Comparison of ENCODE assay signal across 17 cellular contexts in genomic region chr6:163789199-163789810, GRCh38.
"Had no signal": no experiment of that assay in that cellular context is flagged by ENCODE, and none has a peak within 500 bp of the region (broad histone marks: within the 10 kb centered on the region; RNA-seq: fewer than 3 reads in every experiment).

No MANE protein-coding gene starts in this region.

- DNase-seq: activated CD4-positive, alpha-beta memory T cell treated with anti-CD3 and anti-CD28 coated beads, Interleukin-2, amount 10 ng/mL, durations not matched to agents 7 days and 5 days; activated CD4-positive, alpha-beta T cell treated with anti-CD3 and anti-CD28 coated beads for 36 hours; activated CD8-positive, alpha-beta memory T cell treated with anti-CD3 and anti-CD28 coated beads, Interleukin-2, amount 10 ng/mL, durations not matched to agents 7 days and 5 days; effector memory CD8-positive, alpha-beta T cell; esophagus squamous epithelium; left ventricle myocardium superior; naive B cell; sigmoid colon; stimulated activated CD4-positive, alpha-beta T cell treated with anti-CD3 and anti-CD28 coated beads, Interleukin-1b, Interleukin-23, amount 100 ng/mL, for 48 hours; T-helper 2 cell; transverse colon had no signal

- H3K9me3 Mint-ChIP-seq: activated CD4-positive, alpha-beta memory T cell treated with anti-CD3 and anti-CD28 coated beads, Interleukin-2, amount 10 ng/mL, durations not matched to agents 7 days and 5 days; effector memory CD8-positive, alpha-beta T cell; naive B cell; stimulated activated naive CD8-positive, alpha-beta T cell treated with anti-CD3 and anti-CD28 coated beads, Interleukin-15, Interleukin-2, amounts not matched to agents 100 ng/mL and 50 ng/mL, for 24 hours; WTC11 had no signal

- H3K36me3 ChIP-seq: cardiac muscle cell, esophagus squamous epithelium, sigmoid colon, transverse colon, vagina had no signal

- H3K4me1 Mint-ChIP-seq: activated CD4-positive, alpha-beta T cell treated with anti-CD3 and anti-CD28 coated beads for 36 hours; naive B cell had no signal

- H3K4me3 Mint-ChIP-seq: activated CD4-positive, alpha-beta memory T cell treated with anti-CD3 and anti-CD28 coated beads, Interleukin-2, amount 10 ng/mL, durations not matched to agents 7 days and 5 days; activated CD4-positive, alpha-beta T cell treated with anti-CD3 and anti-CD28 coated beads for 36 hours; activated CD8-positive, alpha-beta memory T cell treated with anti-CD3 and anti-CD28 coated beads, Interleukin-2, amount 10 ng/mL, durations not matched to agents 7 days and 5 days; activated naive CD8-positive, alpha-beta T cell; effector memory CD8-positive, alpha-beta T cell; naive B cell; stimulated activated naive CD8-positive, alpha-beta T cell treated with anti-CD3 and anti-CD28 coated beads, Interleukin-15, Interleukin-2, amounts not matched to agents 100 ng/mL and 50 ng/mL, for 24 hours; WTC11 had no signal

- H3K27ac ChIP-seq: cardiac muscle cell, esophagus squamous epithelium, parathyroid adenoma, sigmoid colon, transverse colon, vagina had no signal

- H3K9me3 ChIP-seq: esophagus squamous epithelium, sigmoid colon, transverse colon, vagina had no signal

- H3K27me3 ChIP-seq: cardiac muscle cell, esophagus squamous epithelium, sigmoid colon, transverse colon, vagina had no signal

- H3K4me1 ChIP-seq: parathyroid adenoma, sigmoid colon, transverse colon, vagina had no signal

- H3K4me3 ChIP-seq: cardiac muscle cell, esophagus squamous epithelium, sigmoid colon, transverse colon, vagina had no signal

- H3K27ac Mint-ChIP-seq: activated CD4-positive, alpha-beta memory T cell treated with anti-CD3 and anti-CD28 coated beads, Interleukin-2, amount 10 ng/mL, durations not matched to agents 7 days and 5 days; activated CD4-positive, alpha-beta T cell treated with anti-CD3 and anti-CD28 coated beads for 36 hours; activated CD8-positive, alpha-beta memory T cell treated with anti-CD3 and anti-CD28 coated beads, Interleukin-2, amount 10 ng/mL, durations not matched to agents 7 days and 5 days; activated naive CD8-positive, alpha-beta T cell; effector memory CD8-positive, alpha-beta T cell; naive B cell; stimulated activated naive CD8-positive, alpha-beta T cell treated with anti-CD3 and anti-CD28 coated beads, Interleukin-15, Interleukin-2, amounts not matched to agents 100 ng/mL and 50 ng/mL, for 24 hours; WTC11 had no signal

- ATAC-seq: activated CD4-positive, alpha-beta T cell treated with anti-CD3 and anti-CD28 coated beads for 36 hours; activated CD8-positive, alpha-beta memory T cell treated with anti-CD3 and anti-CD28 coated beads, Interleukin-2, amount 10 ng/mL, durations not matched to agents 7 days and 5 days; effector memory CD8-positive, alpha-beta T cell; WTC11 had no signal

- H3K36me3 Mint-ChIP-seq: activated CD8-positive, alpha-beta memory T cell treated with anti-CD3 and anti-CD28 coated beads, Interleukin-2, amount 10 ng/mL, durations not matched to agents 7 days and 5 days; activated naive CD8-positive, alpha-beta T cell; naive B cell; WTC11 had no signal
